ENCODE assay signal across 8 cellular contexts in genomic region chr17:21098934-21099687, GRCh38. TPM values are rescaled to one million over a fixed set of nuclear protein-coding genes. Genes with fewer than 3 reads are reported as not detected.
DNase-seq lines count a peak whose midpoint lies in the region; ATAC-seq and TF ChIP-seq lines count a peak whose summit lies in the region.

No MANE protein-coding gene starts in this region.

- DNase-seq in AG08396 (ENCODE audit: low spot score) (peak; percentile 92), NCI-H2171 (lab: John Stamatoyannopoulos, UW) (peak; percentile 94), WERI-Rb-1 (peak; percentile 85), kidney epithelial cell (ENCODE audit: low read depth) (no peak)
- peak; percentile 57 for DNase-seq in central memory CD4-positive, alpha-beta T cell
- DNase-seq in stimulated activated CD4-positive, alpha-beta T cell treated with anti-CD3 and anti-CD28 coated beads, Interleukin-1b, Interleukin-23, amount 100 ng/mL, for 24 hours (ENCODE audit: low read depth in 4 of 4, low spot score in 1 of 4) = peak; percentile 24 to 73 (median 42)

- no peaks in the 10 kb centered on the region for H3K9me3 ChIP-seq in WERI-Rb-1 (ENCODE audit: severe bottlenecking)

- no peak for TF ChIP-seq CTCF in WERI-Rb-1 (IDR thresholded peaks at IDR 0.05; ENCODE audit: low read depth, low read length)
- no peak for TF ChIP-seq CTCF in kidney epithelial cell (IDR thresholded peaks at IDR 0.05; ENCODE audit: insufficient read depth, low read length, poor library complexity, severe bottlenecking)

- peak overlapping the region; percentile 96 for H3K27ac ChIP-seq in WERI-Rb-1

- H3K36me3 ChIP-seq in WERI-Rb-1 (no peaks in the 10 kb centered on the region), kidney epithelial cell (ENCODE audit: control insufficient read depth, insufficient read depth, low read length) (no peaks in the 10 kb centered on the region)

- no peaks in the 10 kb centered on the region for H3K27me3 ChIP-seq in WERI-Rb-1 (ENCODE audit: insufficient read depth, low read depth, severe bottlenecking)
- H3K27me3 ChIP-seq in kidney epithelial cell (ENCODE audit: control insufficient read depth, insufficient read depth, low read length) = no peaks in the 10 kb centered on the region

- ATAC-seq in GM18907 (IDR thresholded peaks at IDR 0.05; ENCODE audit: unreplicated experiment) (peak; percentile 96), HG03135 (IDR thresholded peaks at IDR 0.05; ENCODE audit: unreplicated experiment) (peak; percentile 96)

- H3K4me3 ChIP-seq in WERI-Rb-1 (ENCODE audit: low read depth, low read length) (peak overlapping the region; percentile 81), kidney epithelial cell (ENCODE audit: low read depth, low read length) (peak overlapping the region; percentile 49)

RNA-seq across cellular contexts. Expression of gene DHRS7B, which starts 27.7 kb away (rescaled TPM):
- total RNA-seq in kidney epithelial cell = 28.2 and 40.7 TPM in 2 replicates

RNA-seq across cellular contexts. Expression of gene USP22, which starts 56.3 kb away (rescaled TPM):
- total RNA-seq in kidney epithelial cell = 235 and 248 TPM in 2 replicates
